ENCODE assay signal across 8 cellular contexts in the genomic region with DNA sequence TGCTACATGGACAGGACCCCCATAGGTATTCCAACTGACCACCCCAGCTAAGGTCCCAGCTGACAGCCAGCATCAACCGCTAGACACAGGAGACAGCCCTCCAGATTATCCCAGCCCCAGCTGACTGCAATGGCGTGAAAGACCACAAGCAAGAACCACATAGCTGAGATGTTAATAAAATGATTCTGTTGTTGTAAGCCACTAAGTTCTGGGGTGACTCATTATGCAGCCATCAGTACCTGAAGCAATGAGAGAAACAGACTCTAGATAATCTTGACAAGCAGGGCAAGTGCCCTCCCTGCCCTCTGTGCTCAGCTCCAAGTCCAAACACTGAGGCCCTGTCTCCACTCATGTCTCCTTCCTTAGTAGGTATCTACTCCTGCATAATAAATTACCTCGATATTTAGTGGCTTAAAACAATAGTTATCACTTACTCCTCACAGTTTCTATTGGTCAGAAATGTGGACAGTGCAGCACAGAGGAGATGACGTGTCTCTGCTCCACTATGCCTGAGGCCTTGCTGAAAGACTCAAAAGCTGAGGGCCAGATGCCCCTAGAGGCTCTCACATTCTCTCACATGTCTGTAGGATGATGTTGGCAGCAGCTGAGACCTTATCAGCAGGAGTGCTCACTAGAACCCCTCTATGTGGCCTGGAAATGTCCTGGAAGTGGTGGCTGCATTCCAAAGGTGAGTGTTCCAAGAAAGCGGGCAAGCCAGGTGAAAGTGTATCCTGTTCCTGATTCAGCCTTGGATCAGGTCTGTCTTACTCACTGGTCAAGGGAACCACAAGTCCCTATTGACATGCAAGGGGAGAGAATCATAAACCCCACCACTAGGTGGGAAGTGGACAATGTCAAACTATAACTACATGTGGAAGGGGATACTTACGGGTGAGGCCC. TPM values are rescaled to one million over a fixed set of nuclear protein-coding genes. Genes with fewer than 3 reads are reported as not detected.
DNase-seq lines count a peak whose midpoint lies in the region; ATAC-seq and TF ChIP-seq lines count a peak whose summit lies in the region.

No MANE protein-coding gene starts in this region.

- no peaks in the 10 kb centered on the region for H3K9me3 Mint-ChIP-seq in T-helper 2 cell treated with Interferon-gamma antibody and Interleukin-4, amounts not matched to agents 5 μg/mL and 100 μg/mL, for 36 hours

- peak overlapping the region; percentile 99 for H3K27ac ChIP-seq in psoas muscle

- H3K27me3 ChIP-seq in psoas muscle (ENCODE audit: insufficient read depth in 3 of 3, low read length in 2 of 3) = no peaks in the 10 kb centered on the region

- peaks cover 84% of the 10 kb centered on the region for H3K4me1 ChIP-seq in psoas muscle

- intact Hi-C loops in psoas muscle (cut with DNase I) = loop anchor here (5.0 to 10.0 kb wide), 3 partner anchors 57 to 385 kb away; partner anchors contain the start of gene ZFP62 (in 1 of the 2)

- no peak for DNase-seq in T-helper 2 cell treated with Interferon-gamma antibody and Interleukin-4, amounts not matched to agents 5 μg/mL and 100 μg/mL, for 36 hours (ENCODE audit: low spot score)
- DNase-seq in epithelial cell of proximal tubule (ENCODE audit: low read depth) (no peak), psoas muscle (no peak), GF-D8 (lab: John Stamatoyannopoulos, UW) (no peak)
- DNase-seq in effector CD8-positive, alpha-beta T cell (lab: John Stamatoyannopoulos, UW) = no peak

- peaks cover 0 to 9% of the 10 kb centered on the region in 2 donors for H3K36me3 ChIP-seq in psoas muscle (ENCODE audit: insufficient read depth in 1 of 2, low read depth in 1 of 2)

- no peaks in the 10 kb centered on the region for H3K27me3 Mint-ChIP-seq in T-helper 2 cell treated with Interferon-gamma antibody and Interleukin-4, amounts not matched to agents 5 μg/mL and 100 μg/mL, for 36 hours (ENCODE audit: low read depth)

- WGBS in psoas muscle, 3 donors = 49 to 74% (median 70%) methylated on average over 6 of the region's 6 CpGs

- H3K27ac Mint-ChIP-seq in T-helper 2 cell treated with Interferon-gamma antibody and Interleukin-4, amounts not matched to agents 5 μg/mL and 100 μg/mL, for 36 hours = peak overlapping the region; percentile 73

- H3K4me3 Mint-ChIP-seq in T-helper 2 cell treated with Interferon-gamma antibody and Interleukin-4, amounts not matched to agents 5 μg/mL and 100 μg/mL, for 36 hours = peak overlapping the region; percentile 93

- peaks cover 60% of the 10 kb centered on the region for H3K4me1 Mint-ChIP-seq in T-helper 2 cell treated with Interferon-gamma antibody and Interleukin-4, amounts not matched to agents 5 μg/mL and 100 μg/mL, for 36 hours (ENCODE audit: low read depth)

- H3K36me3 Mint-ChIP-seq in T-helper 2 cell treated with Interferon-gamma antibody and Interleukin-4, amounts not matched to agents 5 μg/mL and 100 μg/mL, for 36 hours (ENCODE audit: low read depth) = peaks cover 70% of the 10 kb centered on the region

- ATAC-seq in psoas muscle (no peak), GM21717 (IDR thresholded peaks at IDR 0.05; ENCODE audit: unreplicated experiment) (no peak), HG02870 (IDR thresholded peaks at IDR 0.05; ENCODE audit: unreplicated experiment) (no peak)

- TF ChIP-seq CTCF in GM12873 (IDR thresholded peaks at IDR 0.05; ENCODE audit: insufficient read depth, low read depth, low read length, missing control alignments) = peak; percentile 7
- TF ChIP-seq CTCF in epithelial cell of proximal tubule (conservative IDR thresholded peaks at IDR 0.05; ENCODE audit: low read depth, low read length) = peak; percentile 13
- TF ChIP-seq CTCF in psoas muscle (IDR thresholded peaks at IDR 0.05) = peak; percentile 11

- no peaks in the 10 kb centered on the region for H3K9me3 ChIP-seq in psoas muscle

- H3K4me3 ChIP-seq in epithelial cell of proximal tubule (ENCODE audit: low read depth, low read length) (no peak overlapping the region), psoas muscle (peak overlapping the region; percentile 100)

RNA-seq across cellular contexts. Expression of gene MGAT1, which starts 2.5 kb away (rescaled TPM):
- 71.7 and 79.6 TPM in 2 replicates for total RNA-seq in epithelial cell of proximal tubule
- total RNA-seq in psoas muscle = 10 to 100 TPM; 53.6 to 92.3 (median 70.0) TPM
- polyA plus RNA-seq in psoas muscle = 100 to 1,000 TPM in 1 of 3 donors, 10 to 100 TPM in 2; 68.1 to 134 (median 77.8) TPM
